10 cellular contexts compared by ENCODE assay signal in the genomic region with DNA sequence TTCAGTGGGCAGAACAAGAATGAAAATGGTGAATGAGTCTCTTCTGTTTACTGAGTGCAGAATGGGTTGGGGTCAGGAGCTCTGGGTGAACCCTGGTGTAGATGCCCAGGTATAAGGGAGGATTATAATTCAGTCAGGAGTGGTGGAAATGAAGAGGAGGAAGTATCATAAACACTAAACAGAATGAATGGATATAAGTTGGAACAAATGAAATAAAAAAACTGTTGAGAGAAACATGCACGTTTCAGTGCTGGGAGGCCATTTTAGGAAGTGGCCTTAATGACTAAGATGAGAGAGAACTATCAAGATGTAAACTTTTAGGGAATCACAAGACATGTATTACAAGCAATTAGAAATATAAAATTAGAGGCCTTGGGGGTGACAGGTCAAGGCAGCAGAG. TPM values are rescaled to one million over a fixed set of nuclear protein-coding genes. Genes with fewer than 3 reads are reported as not detected.
DNase-seq lines count a peak whose midpoint lies in the region; ATAC-seq lines count a peak whose summit lies in the region.
"Had no signal": no experiment of that assay in that cellular context is flagged by ENCODE, and none has a peak within 500 bp of the region (broad histone marks: within the 10 kb centered on the region; RNA-seq: fewer than 3 reads in every experiment).

No MANE protein-coding gene starts in this region.

- no peaks in the 10 kb centered on the region for H3K9me3 Mint-ChIP-seq in stimulated activated naive CD8-positive, alpha-beta T cell treated with anti-CD3 and anti-CD28 coated beads, Interleukin-15, amount 100 ng/mL, for 72 hours
- no peaks in the 10 kb centered on the region for H3K9me3 Mint-ChIP-seq in activated T-helper 2 cell treated with anti-CD3 and anti-CD28 coated beads, Interferon-gamma antibody, Interleukin-2, Interleukin-4, amounts not matched to agents 10 μg/mL and 5 μg/mL and 100 μg/mL, durations not matched to agents 14 hours and 24 hours and 36 hours
- H3K9me3 Mint-ChIP-seq in naive thymus-derived CD4-positive, alpha-beta T cell: peaks cover 0 to 5% (median 0%) of the 10 kb centered on the region in 11 donors

- CTCF ChIA-PET in naive thymus-derived CD4-positive, alpha-beta T cell (lab: Charles Lee): interaction anchor here (0.7 kb wide), 1 partner anchor 533 kb away, joined by 4 read pairs; no protein-coding TSS in a partner anchor

- no peak overlapping the region for H3K4me3 ChIP-seq in naive thymus-derived CD4-positive, alpha-beta T cell (ENCODE audit: low read length)

- POLR2A ChIA-PET in naive thymus-derived CD4-positive, alpha-beta T cell (lab: Charles Lee): interaction anchor here (0.6 kb wide), 1 partner anchor 16 kb away, joined by 3 read pairs; no protein-coding TSS in a partner anchor

- peaks cover 34% of the 10 kb centered on the region for H3K4me1 Mint-ChIP-seq in stimulated activated naive CD8-positive, alpha-beta T cell treated with anti-CD3 and anti-CD28 coated beads, Interleukin-15, amount 100 ng/mL, for 72 hours
- H3K4me1 Mint-ChIP-seq in activated T-helper 2 cell treated with anti-CD3 and anti-CD28 coated beads, Interferon-gamma antibody, Interleukin-2, Interleukin-4, amounts not matched to agents 10 μg/mL and 5 μg/mL and 100 μg/mL, durations not matched to agents 14 hours and 24 hours and 36 hours (ENCODE audit: low read depth): peaks cover 43% of the 10 kb centered on the region
- H3K4me1 Mint-ChIP-seq in naive thymus-derived CD4-positive, alpha-beta T cell: peaks cover 8 to 35% (median 20%) of the 10 kb centered on the region in 7 donors

- no peaks in the 10 kb centered on the region for H3K27me3 Mint-ChIP-seq in stimulated activated naive CD8-positive, alpha-beta T cell treated with anti-CD3 and anti-CD28 coated beads, Interleukin-15, amount 100 ng/mL, for 72 hours
- H3K27me3 Mint-ChIP-seq in activated T-helper 2 cell treated with anti-CD3 and anti-CD28 coated beads, Interferon-gamma antibody, Interleukin-2, Interleukin-4, amounts not matched to agents 10 μg/mL and 5 μg/mL and 100 μg/mL, durations not matched to agents 14 hours and 24 hours and 36 hours (ENCODE audit: low read depth): no peaks in the 10 kb centered on the region
- no peaks in the 10 kb centered on the region for H3K27me3 Mint-ChIP-seq in naive thymus-derived CD4-positive, alpha-beta T cell

- peaks cover 0 to 5% of the 10 kb centered on the region in 2 donors for H3K4me1 ChIP-seq in naive thymus-derived CD4-positive, alpha-beta T cell (ENCODE audit: control insufficient read depth in 2 of 2, insufficient read depth in 2 of 2, low read length in 2 of 2)
- H3K4me1 ChIP-seq: BE2C had no signal

- no peak for DNase-seq in stimulated activated naive CD8-positive, alpha-beta T cell treated with anti-CD3 and anti-CD28 coated beads, Interleukin-15, amount 100 ng/mL, for 72 hours
- DNase-seq in stimulated activated naive CD8-positive, alpha-beta T cell treated with anti-CD3 and anti-CD28 coated beads, Interleukin-15, Interleukin-2, amounts not matched to agents 100 U/mL and 50 U/mL, for 24 hours: no peak
- DNase-seq in activated T-helper 2 cell treated with anti-CD3 and anti-CD28 coated beads, Interferon-gamma antibody, Interleukin-2, Interleukin-4, amounts not matched to agents 10 μg/mL and 5 μg/mL and 100 μg/mL, durations not matched to agents 14 hours and 24 hours and 36 hours (ENCODE audit: low spot score): no peak
- no peak for DNase-seq in naive thymus-derived CD4-positive, alpha-beta T cell
- no peak for DNase-seq in NK-92 treated with Interleukin-12 subunit alpha and Interleukin-12 subunit beta, amount 100 ng/mL, for 24 hours (lab: John Stamatoyannopoulos, UW)
- no peak for DNase-seq in cerebellum (ENCODE audit: low spot score)
- no peak for DNase-seq in EL
- DNase-seq: amniotic stem cell, BE2C had no signal

- H3K36me3 ChIP-seq in naive thymus-derived CD4-positive, alpha-beta T cell (ENCODE audit: control insufficient read depth in 2 of 3, insufficient read depth in 3 of 3, low read length in 3 of 3): no peaks in the 10 kb centered on the region
- H3K36me3 ChIP-seq: BE2C had no signal

- no peaks in the 10 kb centered on the region for H3K9me3 ChIP-seq in naive thymus-derived CD4-positive, alpha-beta T cell (ENCODE audit: control insufficient read depth in 2 of 3, low read length in 3 of 3)
- H3K9me3 ChIP-seq: BE2C had no signal

- H3K27ac ChIP-seq in naive thymus-derived CD4-positive, alpha-beta T cell (ENCODE audit: low read depth, low read length): no peak overlapping the region

- no peaks in the 10 kb centered on the region for H3K27me3 ChIP-seq in naive thymus-derived CD4-positive, alpha-beta T cell (ENCODE audit: control insufficient read depth in 2 of 2, insufficient read depth in 2 of 2, low read length in 2 of 2)
- H3K27me3 ChIP-seq: BE2C had no signal

- intact Hi-C loops in activated T-helper 2 cell treated with anti-CD3 and anti-CD28 coated beads, Interferon-gamma antibody, Interleukin-2, Interleukin-4, amounts not matched to agents 10 μg/mL and 5 μg/mL and 100 μg/mL, durations not matched to agents 14 hours and 24 hours and 36 hours (cut with micrococcal nuclease): no loop called here
- intact Hi-C loops in naive thymus-derived CD4-positive, alpha-beta T cell (cut with micrococcal nuclease): loop anchor here in 1 of 2 donors (2.0 kb wide), 1 partner anchor 23 kb away; no protein-coding TSS in a partner anchor

- H3K36me3 Mint-ChIP-seq in activated T-helper 2 cell treated with anti-CD3 and anti-CD28 coated beads, Interferon-gamma antibody, Interleukin-2, Interleukin-4, amounts not matched to agents 10 μg/mL and 5 μg/mL and 100 μg/mL, durations not matched to agents 14 hours and 24 hours and 36 hours (ENCODE audit: low read depth): peaks cover 32% of the 10 kb centered on the region
- H3K36me3 Mint-ChIP-seq in naive thymus-derived CD4-positive, alpha-beta T cell: peaks cover 0 to 22% (median 0%) of the 10 kb centered on the region in 5 donors

- peak overlapping the region; percentile 19 to 64 for H3K27ac Mint-ChIP-seq in stimulated activated naive CD8-positive, alpha-beta T cell treated with anti-CD3 and anti-CD28 coated beads, Interleukin-15, amount 100 ng/mL, for 72 hours
- H3K27ac Mint-ChIP-seq in activated T-helper 2 cell treated with anti-CD3 and anti-CD28 coated beads, Interferon-gamma antibody, Interleukin-2, Interleukin-4, amounts not matched to agents 10 μg/mL and 5 μg/mL and 100 μg/mL, durations not matched to agents 14 hours and 24 hours and 36 hours: peak overlapping the region; percentile 83
- peak overlapping the region in 8 of 9 donors; percentile 1 to 75 (median 30) for H3K27ac Mint-ChIP-seq in naive thymus-derived CD4-positive, alpha-beta T cell

- H3K4me3 Mint-ChIP-seq in stimulated activated naive CD8-positive, alpha-beta T cell treated with anti-CD3 and anti-CD28 coated beads, Interleukin-15, amount 100 ng/mL, for 72 hours: peak overlapping the region in 1 of 2 donors; percentile 14
- no peak overlapping the region for H3K4me3 Mint-ChIP-seq in activated T-helper 2 cell treated with anti-CD3 and anti-CD28 coated beads, Interferon-gamma antibody, Interleukin-2, Interleukin-4, amounts not matched to agents 10 μg/mL and 5 μg/mL and 100 μg/mL, durations not matched to agents 14 hours and 24 hours and 36 hours (ENCODE audit: low read depth)
- peak overlapping the region in 1 of 10 donors; percentile 12 for H3K4me3 Mint-ChIP-seq in naive thymus-derived CD4-positive, alpha-beta T cell

- no peak for ATAC-seq in stimulated activated naive CD8-positive, alpha-beta T cell treated with anti-CD3 and anti-CD28 coated beads, Interleukin-15, amount 100 ng/mL, for 72 hours
- ATAC-seq in stimulated activated naive CD8-positive, alpha-beta T cell treated with anti-CD3 and anti-CD28 coated beads, Interleukin-15, Interleukin-2, amounts not matched to agents 100 U/mL and 50 U/mL, for 24 hours: no peak
- ATAC-seq in naive thymus-derived CD4-positive, alpha-beta T cell: no peak
- no peak for ATAC-seq in GM21717 (IDR thresholded peaks at IDR 0.05; ENCODE audit: unreplicated experiment)

RNA-seq across cellular contexts. Expression of a gene that starts 32.8 kb away (rescaled TPM):
- total RNA-seq in activated T-helper 2 cell treated with anti-CD3 and anti-CD28 coated beads, Interferon-gamma antibody, Interleukin-2, Interleukin-4, amounts not matched to agents 10 μg/mL and 5 μg/mL and 100 μg/mL, durations not matched to agents 14 hours and 24 hours and 36 hours: 0.30 and 0.52 TPM in 2 replicates
- 1 to 10 TPM in 3 of 5 experiments, under 1 TPM in 2; 0.31 to 5.1 (median 1.2) TPM for total RNA-seq in naive thymus-derived CD4-positive, alpha-beta T cell
- under 1 TPM; 0.19 to 0.33 TPM for polyA plus RNA-seq in naive thymus-derived CD4-positive, alpha-beta T cell
- 2.2 TPM for total RNA-seq in cerebellum

Comparison
In these comparisons a context has a peak if more than half of its experiments do, and no peak if none do; other contexts are left out.
1. H3K27ac Mint-ChIP-seq: peak in every context shown above with its lines; median percentile 83 in activated T-helper 2 cell treated with anti-CD3 and anti-CD28 coated beads, Interferon-gamma antibody, Interleukin-2, Interleukin-4, amounts not matched to agents 10 μg/mL and 5 μg/mL and 100 μg/mL, durations not matched to agents 14 hours and 24 hours and 36 hours; 42 in stimulated activated naive CD8-positive, alpha-beta T cell treated with anti-CD3 and anti-CD28 coated beads, Interleukin-15, amount 100 ng/mL, for 72 hours; 30 in naive thymus-derived CD4-positive, alpha-beta T cell.